14 cellular contexts compared by ENCODE assay signal in the genomic region with DNA sequence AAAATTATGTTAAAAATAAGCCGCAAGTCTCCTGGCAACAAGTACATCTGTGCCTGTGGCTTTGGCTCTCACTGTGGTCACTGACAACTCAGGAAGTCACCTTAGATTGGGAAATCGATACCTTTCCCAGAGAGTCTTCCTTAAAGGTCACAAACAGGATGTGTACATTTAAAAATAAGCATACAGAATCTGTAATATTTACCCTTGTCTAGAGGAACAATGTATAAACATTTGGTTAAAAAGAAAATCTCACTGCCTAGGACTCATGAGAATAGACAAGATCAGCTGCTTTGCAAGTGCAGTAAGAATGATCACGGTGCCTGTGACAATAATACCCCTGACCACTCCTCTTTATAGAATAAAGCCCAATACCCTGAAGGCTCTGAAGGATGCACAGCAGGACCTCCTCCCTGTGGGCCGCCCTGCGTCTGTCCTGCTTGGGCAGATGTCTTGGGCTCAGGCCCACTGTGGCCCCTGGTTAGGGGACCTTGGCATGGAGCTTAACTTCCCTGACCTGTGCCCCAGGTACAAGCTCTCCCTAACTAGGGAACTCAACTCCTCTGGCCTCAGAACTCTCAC.
DNase-seq lines count a peak whose midpoint lies in the region; ATAC-seq and TF ChIP-seq lines count a peak whose summit lies in the region.
"Had no signal": no experiment of that assay in that cellular context is flagged by ENCODE, and none has a peak within 500 bp of the region (broad histone marks: within the 10 kb centered on the region; RNA-seq: fewer than 3 reads in every experiment).

No MANE protein-coding gene starts in this region.

- peak overlapping the region; percentile 77 for H3K27ac Mint-ChIP-seq in activated CD4-positive, alpha-beta T cell treated with anti-CD3 and anti-CD28 coated beads, Interleukin-2, amount 10 ng/mL, durations not matched to agents 7 days and 5 days
- peak overlapping the region; percentile 70 for H3K27ac Mint-ChIP-seq in T-helper 1 cell treated with Interleukin-12 subunit alpha and Interleukin-12 subunit beta and Interleukin-4 antibody, amounts not matched to agents 30 μg/mL and 1 μg/mL, for 36 hours
- H3K27ac Mint-ChIP-seq in naive thymus-derived CD8-positive, alpha-beta T cell: peak overlapping the region; percentile 37 to 90 (median 78)

- peaks cover 65% of the 10 kb centered on the region for H3K4me1 Mint-ChIP-seq in activated CD4-positive, alpha-beta T cell treated with anti-CD3 and anti-CD28 coated beads, Interleukin-2, amount 10 ng/mL, durations not matched to agents 7 days and 5 days
- peaks cover 55% of the 10 kb centered on the region for H3K4me1 Mint-ChIP-seq in T-helper 1 cell treated with Interleukin-12 subunit alpha and Interleukin-12 subunit beta and Interleukin-4 antibody, amounts not matched to agents 30 μg/mL and 1 μg/mL, for 36 hours (ENCODE audit: low read depth)
- H3K4me1 Mint-ChIP-seq in naive thymus-derived CD8-positive, alpha-beta T cell: peaks cover 22 to 70% (median 51%) of the 10 kb centered on the region in 4 donors

- POLR2A ChIA-PET in activated CD4-positive, alpha-beta T cell treated with anti-CD3 and anti-CD28 coated beads, Interleukin-2, amount 10 ng/mL, durations not matched to agents 7 days and 5 days (lab: Charles Lee): interaction anchor here (1.0 kb wide), 1 partner anchor 57 kb away, joined by 3 read pairs; no protein-coding TSS in a partner anchor
- POLR2A ChIA-PET in naive thymus-derived CD8-positive, alpha-beta T cell (lab: Charles Lee): interaction anchor here (0.8 to 1.7 kb wide), 7 partner anchors 10 to 220 kb away, joined by 3 to 8 read pairs (median 4); partner anchors contain the start of genes COA5, MGAT4A and UNC50

- no peaks in the 10 kb centered on the region for H3K36me3 ChIP-seq in psoas muscle (ENCODE audit: insufficient read depth in 1 of 2, low read depth in 1 of 2)
- H3K36me3 ChIP-seq: WERI-Rb-1 had no signal

- H3K4me1 ChIP-seq in psoas muscle: no peaks in the 10 kb centered on the region

- H3K36me3 Mint-ChIP-seq in activated CD4-positive, alpha-beta T cell treated with anti-CD3 and anti-CD28 coated beads, Interleukin-2, amount 10 ng/mL, durations not matched to agents 7 days and 5 days (ENCODE audit: low read depth): no peaks in the 10 kb centered on the region
- H3K36me3 Mint-ChIP-seq in T-helper 1 cell treated with Interleukin-12 subunit alpha and Interleukin-12 subunit beta and Interleukin-4 antibody, amounts not matched to agents 30 μg/mL and 1 μg/mL, for 36 hours (ENCODE audit: low read depth): no peaks in the 10 kb centered on the region
- H3K36me3 Mint-ChIP-seq in naive thymus-derived CD8-positive, alpha-beta T cell: no peaks in the 10 kb centered on the region

- no peak for TF ChIP-seq CTCF in psoas muscle (IDR thresholded peaks at IDR 0.05)
- no peak for TF ChIP-seq CTCF in omental fat pad (IDR thresholded peaks at IDR 0.05)

- H3K9me3 Mint-ChIP-seq in activated CD4-positive, alpha-beta T cell treated with anti-CD3 and anti-CD28 coated beads, Interleukin-2, amount 10 ng/mL, durations not matched to agents 7 days and 5 days: no peaks in the 10 kb centered on the region
- H3K9me3 Mint-ChIP-seq in T-helper 1 cell treated with Interleukin-12 subunit alpha and Interleukin-12 subunit beta and Interleukin-4 antibody, amounts not matched to agents 30 μg/mL and 1 μg/mL, for 36 hours: no peaks in the 10 kb centered on the region
- H3K9me3 Mint-ChIP-seq in naive thymus-derived CD8-positive, alpha-beta T cell: no peaks in the 10 kb centered on the region

- ATAC-seq in naive thymus-derived CD8-positive, alpha-beta T cell: peak; percentile 61 to 69
- ATAC-seq in psoas muscle (no peak), omental fat pad (ENCODE audit: low FRiP score) (no peak)
- ATAC-seq: HCT116 had no signal

- H3K27ac ChIP-seq in psoas muscle: no peak overlapping the region
- H3K27ac ChIP-seq: WERI-Rb-1 had no signal

- H3K9me3 ChIP-seq in psoas muscle: no peaks in the 10 kb centered on the region
- H3K9me3 ChIP-seq: esophagus squamous epithelium had no signal

- H3K27me3 ChIP-seq in psoas muscle (ENCODE audit: insufficient read depth in 3 of 3, low read length in 2 of 3): peaks cover 0 to under 1% (median 0%) of the 10 kb centered on the region in 3 donors
- H3K27me3 ChIP-seq: esophagus squamous epithelium had no signal

- peak; percentile 26 for DNase-seq in activated CD4-positive, alpha-beta T cell treated with anti-CD3 and anti-CD28 coated beads, Interleukin-2, amount 10 ng/mL, durations not matched to agents 7 days and 5 days
- no peak for DNase-seq in activated CD4-positive, alpha-beta T cell treated with anti-CD3 and anti-CD28 coated beads, Interleukin-2, amount 50 U/mL, for 48 hours
- DNase-seq in HT-29 (ENCODE audit: low spot score) (peak; percentile 14), psoas muscle (no peak), NCI-H774 (lab: John Stamatoyannopoulos, UW) (no peak), omental fat pad (ENCODE audit: low spot score) (no peak)
- peak in 1 of 10 donors; percentile 29 for DNase-seq in naive thymus-derived CD8-positive, alpha-beta T cell
- DNase-seq: activated effector memory CD4-positive, alpha-beta T cell treated with anti-CD3 and anti-CD28 coated beads, Interleukin-2, amount 50 U/mL, for 16 hours; esophagus squamous epithelium; NCI-H2171; WERI-Rb-1 had no signal

- H3K4me3 ChIP-seq in psoas muscle: no peak overlapping the region
- H3K4me3 ChIP-seq: esophagus squamous epithelium, lung had no signal

- CTCF ChIA-PET in activated CD4-positive, alpha-beta T cell treated with anti-CD3 and anti-CD28 coated beads, Interleukin-2, amount 10 ng/mL, durations not matched to agents 7 days and 5 days (lab: Charles Lee): interaction anchor here (0.9 to 1.6 kb wide), 6 partner anchors 9 to 184 kb away, joined by 3 to 8 read pairs (median 4); no protein-coding TSS in a partner anchor

- 61 to 67% (median 67%) methylated on average over 5 of the region's 5 CpGs for WGBS in psoas muscle, 3 donors

- intact Hi-C loops in psoas muscle (cut with DNase I): no loop called here

- peaks cover 2% of the 10 kb centered on the region for H3K27me3 Mint-ChIP-seq in activated CD4-positive, alpha-beta T cell treated with anti-CD3 and anti-CD28 coated beads, Interleukin-2, amount 10 ng/mL, durations not matched to agents 7 days and 5 days
- H3K27me3 Mint-ChIP-seq in T-helper 1 cell treated with Interleukin-12 subunit alpha and Interleukin-12 subunit beta and Interleukin-4 antibody, amounts not matched to agents 30 μg/mL and 1 μg/mL, for 36 hours (ENCODE audit: low read depth): no peaks in the 10 kb centered on the region
- H3K27me3 Mint-ChIP-seq in naive thymus-derived CD8-positive, alpha-beta T cell: peaks cover 0 to under 1% (median 0%) of the 10 kb centered on the region in 5 donors

- peak overlapping the region; percentile 36 for H3K4me3 Mint-ChIP-seq in activated CD4-positive, alpha-beta T cell treated with anti-CD3 and anti-CD28 coated beads, Interleukin-2, amount 10 ng/mL, durations not matched to agents 7 days and 5 days
- peak overlapping the region; percentile 57 for H3K4me3 Mint-ChIP-seq in T-helper 1 cell treated with Interleukin-12 subunit alpha and Interleukin-12 subunit beta and Interleukin-4 antibody, amounts not matched to agents 30 μg/mL and 1 μg/mL, for 36 hours
- H3K4me3 Mint-ChIP-seq in naive thymus-derived CD8-positive, alpha-beta T cell: peak overlapping the region in 9 of 10 donors; percentile 7 to 72 (median 47)

Comparison
In these comparisons a context has a peak if more than half of its experiments do, and no peak if none do; other contexts are left out.
1. DNase-seq: peak in activated CD4-positive, alpha-beta T cell treated with anti-CD3 and anti-CD28 coated beads, Interleukin-2, amount 10 ng/mL, durations not matched to agents 7 days and 5 days (single experiment) and HT-29 (single experiment); none in activated CD4-positive, alpha-beta T cell treated with anti-CD3 and anti-CD28 coated beads, Interleukin-2, amount 50 U/mL, for 48 hours (0 of 2), psoas muscle (0 of 2), NCI-H774 (single experiment) and omental fat pad (single experiment).
2. ATAC-seq: peak in naive thymus-derived CD8-positive, alpha-beta T cell (2 of 2); none in psoas muscle (0 of 4) and omental fat pad (single experiment).
3. Peak in every context shown above with its lines, with median percentiles within 50 percentile points of each other: H3K27ac Mint-ChIP-seq and H3K4me3 Mint-ChIP-seq.